In the genomic region with DNA sequence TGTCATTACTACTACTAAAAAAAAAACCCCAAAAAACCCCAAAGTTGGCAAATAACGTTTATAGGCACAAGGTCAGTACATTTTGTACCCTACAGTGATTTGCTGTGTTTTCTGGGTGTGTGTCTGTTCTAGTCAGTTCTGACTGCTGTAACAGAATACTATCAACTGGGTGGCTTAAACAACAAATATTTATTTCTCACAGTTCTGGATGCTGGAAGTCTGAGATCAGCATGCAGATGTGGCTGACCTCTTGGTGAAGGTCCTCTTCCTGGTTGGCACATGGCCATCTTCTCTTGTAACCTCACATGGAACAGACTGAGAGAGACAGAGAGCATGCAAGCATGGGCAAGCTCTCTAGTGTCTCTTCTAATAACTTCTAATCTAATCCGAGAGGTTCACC, we compare ENCODE assay signal across 1 cellular context.
TF ChIP-seq lines count a peak whose summit lies in the region.

No MANE protein-coding gene starts in this region.

TF ChIP-seq in HepG2, 621 proteins besides CTCF, POLR2A, EP300 and RAD21 (continued from another document):
- TF ChIP-seq, protein P1, sequence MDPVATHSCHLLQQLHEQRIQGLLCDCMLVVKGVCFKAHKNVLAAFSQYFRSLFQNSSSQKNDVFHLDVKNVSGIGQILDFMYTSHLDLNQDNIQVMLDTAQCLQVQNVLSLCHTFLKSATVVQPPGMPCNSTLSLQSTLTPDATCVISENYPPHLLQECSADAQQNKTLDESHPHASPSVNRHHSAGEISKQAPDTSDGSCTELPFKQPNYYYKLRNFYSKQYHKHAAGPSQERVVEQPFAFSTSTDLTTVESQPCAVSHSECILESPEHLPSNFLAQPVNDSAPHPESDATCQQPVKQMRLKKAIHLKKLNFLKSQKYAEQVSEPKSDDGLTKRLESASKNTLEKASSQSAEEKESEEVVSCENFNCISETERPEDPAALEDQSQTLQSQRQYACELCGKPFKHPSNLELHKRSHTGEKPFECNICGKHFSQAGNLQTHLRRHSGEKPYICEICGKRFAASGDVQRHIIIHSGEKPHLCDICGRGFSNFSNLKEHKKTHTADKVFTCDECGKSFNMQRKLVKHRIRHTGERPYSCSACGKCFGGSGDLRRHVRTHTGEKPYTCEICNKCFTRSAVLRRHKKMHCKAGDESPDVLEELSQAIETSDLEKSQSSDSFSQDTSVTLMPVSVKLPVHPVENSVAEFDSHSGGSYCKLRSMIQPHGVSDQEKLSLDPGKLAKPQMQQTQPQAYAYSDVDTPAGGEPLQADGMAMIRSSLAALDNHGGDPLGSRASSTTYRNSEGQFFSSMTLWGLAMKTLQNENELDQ (CRISPR knock-in tag; IDR thresholded peaks at IDR 0.05; ENCODE audit: borderline replicate concordance) = no peak
- TF ChIP-seq IKZF4 (CRISPR knock-in tag; IDR thresholded peaks at IDR 0.05; ENCODE audit: borderline replicate concordance, low read depth, not compliant biosample characterization) (no peak), ZKSCAN1 (IDR thresholded peaks at IDR 0.05; ENCODE audit: low read length) (no peak), ZSCAN12 (CRISPR knock-in tag; IDR thresholded peaks at IDR 0.05) (no peak), RBM39 (IDR thresholded peaks at IDR 0.05; ENCODE audit: low read depth, low read length, poor library complexity, severe bottlenecking) (no peak), FOXC1 (CRISPR knock-in tag; IDR thresholded peaks at IDR 0.05; ENCODE audit: borderline replicate concordance) (no peak), GATA4 (IDR thresholded peaks at IDR 0.05; ENCODE audit: borderline replicate concordance, low read depth) (no peak), XBP1 (CRISPR knock-in tag; IDR thresholded peaks at IDR 0.05) (no peak), ZNF160 (CRISPR knock-in tag; IDR thresholded peaks at IDR 0.05) (no peak), MAFF (IDR thresholded peaks at IDR 0.05; ENCODE audit: low read depth, low read length) (peak; percentile 33; the same call in 1 of the 2 replicates)
- TF ChIP-seq, protein P2, sequence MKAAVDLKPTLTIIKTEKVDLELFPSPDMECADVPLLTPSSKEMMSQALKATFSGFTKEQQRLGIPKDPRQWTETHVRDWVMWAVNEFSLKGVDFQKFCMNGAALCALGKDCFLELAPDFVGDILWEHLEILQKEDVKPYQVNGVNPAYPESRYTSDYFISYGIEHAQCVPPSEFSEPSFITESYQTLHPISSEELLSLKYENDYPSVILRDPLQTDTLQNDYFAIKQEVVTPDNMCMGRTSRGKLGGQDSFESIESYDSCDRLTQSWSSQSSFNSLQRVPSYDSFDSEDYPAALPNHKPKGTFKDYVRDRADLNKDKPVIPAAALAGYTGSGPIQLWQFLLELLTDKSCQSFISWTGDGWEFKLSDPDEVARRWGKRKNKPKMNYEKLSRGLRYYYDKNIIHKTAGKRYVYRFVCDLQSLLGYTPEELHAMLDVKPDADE (CRISPR knock-in tag; IDR thresholded peaks at IDR 0.05) = no peak
